Comparison of ENCODE assay signal across 12 cellular contexts in genomic region chr5:93163010-93163663, GRCh38.
DNase-seq lines count a peak whose midpoint lies in the region; ATAC-seq and TF ChIP-seq lines count a peak whose summit lies in the region.
"Had no signal": no experiment of that assay in that cellular context is flagged by ENCODE, and none has a peak within 500 bp of the region (broad histone marks: within the 10 kb centered on the region; RNA-seq: fewer than 3 reads in every experiment).

No MANE protein-coding gene starts in this region.

- H3K27ac Mint-ChIP-seq in Caco-2 (ENCODE audit: unreplicated experiment), result no peak overlapping the region

- H3K4me1 Mint-ChIP-seq in Caco-2 (ENCODE audit: low read depth, unreplicated experiment), result no peaks in the 10 kb centered on the region

- DNase-seq in GM04504 (ENCODE audit: low read depth) (peak; percentile 74), SJSA1 (ENCODE audit: low read depth in 1 of 2, low spot score in 2 of 2) (peak in 1 of 2 experiments; percentile 72), fibroblast of the conjunctiva (ENCODE audit: low read depth) (peak; percentile 80), retinal pigment epithelial cell (ENCODE audit: low read depth) (peak; percentile 71), NCI-H2029 (lab: John Stamatoyannopoulos, UW) (no peak), cerebellar nuclear complex (lab: John Stamatoyannopoulos, UW) (no peak), Caco-2 (no peak)
- DNase-seq: GDM1; stimulated activated naive CD8-positive, alpha-beta T cell treated with anti-CD3 and anti-CD28 coated beads, Interleukin-15, Interleukin-2, amounts not matched to agents 100 U/mL and 50 U/mL, for 24 hours; T1000 had no signal

- H3K27me3 ChIP-seq in SJSA1 (replicated peaks) (no peaks in the 10 kb centered on the region), Caco-2 (replicated peaks; ENCODE audit: control insufficient read depth, insufficient read depth, low read length) (no peaks in the 10 kb centered on the region)

- H3K9me3 ChIP-seq in SJSA1 (replicated peaks) (no peaks in the 10 kb centered on the region), Caco-2 (no peaks in the 10 kb centered on the region)

- intact Hi-C loops in Caco-2 (cut with micrococcal nuclease; ENCODE audit: unreplicated experiment), result no loop called here

- H3K4me3 ChIP-seq in SJSA1 (no peak overlapping the region), retinal pigment epithelial cell (ENCODE audit: low read length) (no peak overlapping the region), Caco-2 (ENCODE audit: low read depth, low read length) (no peak overlapping the region)

- no peak for ATAC-seq in GM18519 (IDR thresholded peaks at IDR 0.05; ENCODE audit: low FRiP score, unreplicated experiment)
- ATAC-seq: left lobe of liver; stimulated activated naive CD8-positive, alpha-beta T cell treated with anti-CD3 and anti-CD28 coated beads, Interleukin-15, Interleukin-2, amounts not matched to agents 100 U/mL and 50 U/mL, for 24 hours had no signal

- no peak overlapping the region for H3K4me3 Mint-ChIP-seq in Caco-2 (ENCODE audit: unreplicated experiment)

- CTCF ChIA-PET in Caco-2 (lab: Charles Lee), result no interaction called here

- H3K36me3 Mint-ChIP-seq in Caco-2 (ENCODE audit: insufficient read depth, unreplicated experiment), result no peaks in the 10 kb centered on the region

- no peaks in the 10 kb centered on the region for H3K27me3 Mint-ChIP-seq in Caco-2 (ENCODE audit: insufficient read depth, unreplicated experiment)

- H3K36me3 ChIP-seq in SJSA1 (no peaks in the 10 kb centered on the region), Caco-2 (ENCODE audit: control insufficient read depth, insufficient read depth, low read length) (no peaks in the 10 kb centered on the region)

- H3K4me1 ChIP-seq in SJSA1 (replicated peaks), result peaks cover 28% of the 10 kb centered on the region
- H3K4me1 ChIP-seq in Caco-2, result no peaks in the 10 kb centered on the region

- H3K9me3 Mint-ChIP-seq in Caco-2 (ENCODE audit: unreplicated experiment), result no peaks in the 10 kb centered on the region

- POLR2A ChIA-PET in Caco-2 (lab: Charles Lee), result no interaction called here

- no peak for TF ChIP-seq CTCF in retinal pigment epithelial cell (conservative IDR thresholded peaks at IDR 0.05; ENCODE audit: low read depth, low read length)
- no peak for TF ChIP-seq CTCF in Caco-2 (IDR thresholded peaks at IDR 0.05; ENCODE audit: insufficient read depth in 1 of 2, low read depth in 1 of 2, low read length in 1 of 2, severe bottlenecking in 1 of 2, unreplicated experiment in 1 of 2)

- peak overlapping the region; percentile 76 for H3K27ac ChIP-seq in SJSA1

- no TSS peak for BruUV-seq in Caco-2 (replicated peaks; lab: Mats Ljungman, UMichigan)

Comparison
In these comparisons a context has a peak if more than half of its experiments do, and no peak if none do; other contexts are left out.
1. DNase-seq: peak in GM04504 (single experiment), fibroblast of the conjunctiva (single experiment) and retinal pigment epithelial cell (single experiment); none in NCI-H2029 (single experiment), cerebellar nuclear complex (0 of 2) and Caco-2 (0 of 2).